In genomic region chr3:123803521-123803920, GRCh38 we compare ENCODE assay signal across 18 cellular contexts.
"Had no signal": no experiment of that assay in that cellular context is flagged by ENCODE, and none has a peak within 500 bp of the region (broad histone marks: within the 10 kb centered on the region; RNA-seq: fewer than 3 reads in every experiment).

No MANE protein-coding gene starts in this region.

- DNase-seq: activated CD4-positive, CD25-positive, alpha-beta regulatory T cell treated with anti-CD3 and anti-CD28 coated beads, Interleukin-2, amount 50 U/mL, for 72 hours; activated naive CD8-positive, alpha-beta T cell treated with anti-CD3 and anti-CD28 coated beads, Interleukin-2, amount 10 ng/mL, durations not matched to agents 7 days and 5 days; anterior cingulate cortex; brain microvascular endothelial cell; effector CD8-positive, alpha-beta T cell; foreskin fibroblast; glutamatergic neuron; hypothalamus; naive B cell; stimulated activated CD4-positive, alpha-beta T cell treated with anti-CD3 and anti-CD28 coated beads, Interleukin-4, amount 100 ng/mL, for 24 hours; stimulated activated naive CD4-positive, alpha-beta T cell; substantia nigra; T-helper 9 cell had no signal

- H3K36me3 Mint-ChIP-seq: activated naive CD8-positive, alpha-beta T cell treated with anti-CD3 and anti-CD28 coated beads, Interleukin-2, amount 10 ng/mL, durations not matched to agents 7 days and 5 days; naive B cell had no signal

- H2AFZ ChIP-seq: parathyroid adenoma had no signal

- H3K4me1 ChIP-seq: parathyroid adenoma had no signal

- ATAC-seq: left lobe of liver had no signal

- H3K36me3 ChIP-seq: brain microvascular endothelial cell, tibial nerve had no signal

- H3K27me3 Mint-ChIP-seq: naive B cell had no signal

- H3K9me3 Mint-ChIP-seq: activated naive CD8-positive, alpha-beta T cell treated with anti-CD3 and anti-CD28 coated beads, Interleukin-2, amount 10 ng/mL, durations not matched to agents 7 days and 5 days; activated T-helper 1 cell treated with anti-CD3 and anti-CD28 coated beads, Interleukin-12 subunit alpha, Interleukin-12 subunit beta, Interleukin-2, Interleukin-4 antibody, amounts not matched to agents 30 ng/mL and 10 ng/mL and 1 ng/mL, durations not matched to agents 14 hours and 24 hours and 36 hours; central memory CD8-positive, alpha-beta T cell had no signal

- H3K4me1 Mint-ChIP-seq: activated naive CD8-positive, alpha-beta T cell treated with anti-CD3 and anti-CD28 coated beads, Interleukin-2, amount 10 ng/mL, durations not matched to agents 7 days and 5 days; central memory CD8-positive, alpha-beta T cell; naive B cell had no signal

- H3K9ac ChIP-seq: parathyroid adenoma had no signal

- H3K9me3 ChIP-seq: tibial nerve had no signal

- H3K4me3 Mint-ChIP-seq: activated naive CD8-positive, alpha-beta T cell treated with anti-CD3 and anti-CD28 coated beads, Interleukin-2, amount 10 ng/mL, durations not matched to agents 7 days and 5 days; activated T-helper 1 cell treated with anti-CD3 and anti-CD28 coated beads, Interleukin-12 subunit alpha, Interleukin-12 subunit beta, Interleukin-2, Interleukin-4 antibody, amounts not matched to agents 30 ng/mL and 10 ng/mL and 1 ng/mL, durations not matched to agents 14 hours and 24 hours and 36 hours; central memory CD8-positive, alpha-beta T cell; naive B cell had no signal

- H3K27ac Mint-ChIP-seq: activated naive CD8-positive, alpha-beta T cell treated with anti-CD3 and anti-CD28 coated beads, Interleukin-2, amount 10 ng/mL, durations not matched to agents 7 days and 5 days; activated T-helper 1 cell treated with anti-CD3 and anti-CD28 coated beads, Interleukin-12 subunit alpha, Interleukin-12 subunit beta, Interleukin-2, Interleukin-4 antibody, amounts not matched to agents 30 ng/mL and 10 ng/mL and 1 ng/mL, durations not matched to agents 14 hours and 24 hours and 36 hours; naive B cell had no signal

- H3K27me3 ChIP-seq: brain microvascular endothelial cell, tibial nerve had no signal

- H3K4me3 ChIP-seq: tibial nerve had no signal

- H3K27ac ChIP-seq: brain microvascular endothelial cell, parathyroid adenoma, tibial nerve had no signal
